Comparison of ENCODE assay signal across 20 cellular contexts in genomic region chr5:14359069-14360043, GRCh38.
DNase-seq lines count a peak whose midpoint lies in the region; ATAC-seq, FAIRE-seq and TF ChIP-seq lines count a peak whose summit lies in the region.
"Had no signal": no experiment of that assay in that cellular context is flagged by ENCODE, and none has a peak within 500 bp of the region (broad histone marks: within the 10 kb centered on the region; RNA-seq: fewer than 3 reads in every experiment).

No MANE protein-coding gene starts in this region.

- DNase-seq in activated CD8-positive, alpha-beta memory T cell treated with anti-CD3 and anti-CD28 coated beads, Interleukin-2, amount 10 ng/mL, durations not matched to agents 7 days and 5 days = no peak
- DNase-seq in activated CD8-positive, alpha-beta memory T cell treated with anti-CD3 and anti-CD28 coated beads, Interleukin-2, amount 50 U/mL, for 48 hours = no peak
- DNase-seq in cerebellar cortex (ENCODE audit: low spot score) (peak; percentile 60), HepG2 (ENCODE audit: low spot score) (no peak), upper lobe of right lung (no peak), hippocampal formation (lab: John Stamatoyannopoulos, UW) (no peak)
- DNase-seq: CD8-positive, alpha-beta memory T cell; GF-D8; KBM-7; MV-4-11; NCI-H1930; OCI-M1; SHP77 treated with DMSO at 0.1 percent for 48 hours had no signal

- no peak overlapping the region for H3K4me3 Mint-ChIP-seq in activated CD8-positive, alpha-beta memory T cell treated with anti-CD3 and anti-CD28 coated beads, Interleukin-2, amount 10 ng/mL, durations not matched to agents 7 days and 5 days

- H3K27me3 Mint-ChIP-seq in activated CD8-positive, alpha-beta memory T cell treated with anti-CD3 and anti-CD28 coated beads, Interleukin-2, amount 10 ng/mL, durations not matched to agents 7 days and 5 days = peaks cover 5% of the 10 kb centered on the region

- POLR2A ChIA-PET in HepG2 (lab: Yijun Ruan, JAX) = no interaction called here

- peak overlapping the region; percentile 38 for H3K27ac Mint-ChIP-seq in activated CD8-positive, alpha-beta memory T cell treated with anti-CD3 and anti-CD28 coated beads, Interleukin-2, amount 10 ng/mL, durations not matched to agents 7 days and 5 days
- H3K27ac Mint-ChIP-seq: CD8-positive, alpha-beta memory T cell had no signal

- H3K27ac ChIP-seq in HepG2 (ENCODE audit: extremely low read length, insufficient read depth, low read length) (no peak overlapping the region), upper lobe of right lung (no peak overlapping the region)
- H3K27ac ChIP-seq: 22Rv1 had no signal

- H3K4me1 ChIP-seq in HepG2 (ENCODE audit: insufficient read depth, low read length) = no peaks in the 10 kb centered on the region
- peaks cover 3% of the 10 kb centered on the region for H3K4me1 ChIP-seq in upper lobe of right lung

- no peak overlapping the region for H3K4me2 ChIP-seq in HepG2 (ENCODE audit: low read depth, low read length)

- H3K36me3 ChIP-seq in HepG2 (replicated peaks in 1 of 2; ENCODE audit: control insufficient read depth in 1 of 2, insufficient read depth in 2 of 2, low read length in 2 of 2) (peaks cover 22 to 50% of the 10 kb centered on the region in 2 experiments), upper lobe of right lung (peaks cover 55% of the 10 kb centered on the region)

- H3K27me3 ChIP-seq in HepG2 (ENCODE audit: control insufficient read depth in 1 of 2, insufficient read depth in 2 of 2, low read length in 2 of 2) (no peaks in the 10 kb centered on the region), upper lobe of right lung (no peaks in the 10 kb centered on the region)
- H3K27me3 ChIP-seq: BLaER1 treated with 17β-estradiol and CSF1 and Interleukin-3, amounts not matched to agents 10 nM and 100 nM had no signal

- BruUV-seq in HepG2 (replicated peaks; lab: Mats Ljungman, UMichigan) = no TSS peak

- 93% methylated on average over 27 of the region's 27 CpGs for WGBS in HepG2 (ENCODE audit: low lambda C conversion rate)

- peaks cover 4% of the 10 kb centered on the region for H4K20me1 ChIP-seq in HepG2 (ENCODE audit: insufficient read depth, low read length)

- no peaks in the 10 kb centered on the region for H3K9me3 ChIP-seq in HepG2 (ENCODE audit: low read length)
- no peaks in the 10 kb centered on the region for H3K9me3 ChIP-seq in upper lobe of right lung
- H3K9me3 ChIP-seq: BLaER1 treated with 17β-estradiol and CSF1 and Interleukin-3, amounts not matched to agents 10 nM and 100 nM had no signal

- TF ChIP-seq POLR2A in HepG2 (IDR thresholded peaks at IDR 0.05; ENCODE audit: insufficient read depth in 1 of 2, low read depth in 2 of 2, low read length in 2 of 2) (no peak), GM18505 (IDR thresholded peaks at IDR 0.05; ENCODE audit: borderline replicate concordance, extremely low read depth, insufficient read depth, insufficient read length) (no peak)

- CTCF ChIA-PET in activated CD8-positive, alpha-beta memory T cell treated with anti-CD3 and anti-CD28 coated beads, Interleukin-2, amount 10 ng/mL, durations not matched to agents 7 days and 5 days (lab: Charles Lee) = interaction anchor here (0.6 to 3.5 kb wide), 2 partner anchors 279 to 289 kb away, joined by 3 to 30 read pairs; no protein-coding TSS in a partner anchor
- CTCF ChIA-PET in HepG2 (lab: Yijun Ruan, JAX; ENCODE audit: low intra/inter-chr PET ratio, low total read pairs) = no interaction called here

- TF ChIP-seq EP300 in HepG2 (IDR thresholded peaks at IDR 0.05; ENCODE audit: low read depth in 2 of 2, low read length in 2 of 2) (no peak), HepG2 (CRISPR knock-in tag; IDR thresholded peaks at IDR 0.05; ENCODE audit: borderline replicate concordance) (no peak)

- in situ Hi-C loops in HepG2 (cut with HindIII; ENCODE audit: extremely low pct_ligation_motif_present, low pct_unique_long_range_greater_than_20kb) = no loop called here

- no peak overlapping the region for H2AFZ ChIP-seq in HepG2 (ENCODE audit: low read length)

- H3K4me1 Mint-ChIP-seq in activated CD8-positive, alpha-beta memory T cell treated with anti-CD3 and anti-CD28 coated beads, Interleukin-2, amount 10 ng/mL, durations not matched to agents 7 days and 5 days = peaks cover 18% of the 10 kb centered on the region

- H3K79me2 ChIP-seq in HepG2 (ENCODE audit: insufficient read depth, low read length) = no peaks in the 10 kb centered on the region

- intact Hi-C loops in HepG2 (cut with micrococcal nuclease; ENCODE audit: unreplicated experiment) = no loop called here
- intact Hi-C loops in upper lobe of right lung (cut with DNase I) = no loop called here

- no peak for ATAC-seq in activated CD8-positive, alpha-beta memory T cell treated with anti-CD3 and anti-CD28 coated beads, Interleukin-2, amount 10 ng/mL, durations not matched to agents 7 days and 5 days
- ATAC-seq in HepG2 (no peak), upper lobe of right lung (peak; percentile 8), GM18505 (IDR thresholded peaks at IDR 0.05; ENCODE audit: unreplicated experiment) (no peak), GM18517 (IDR thresholded peaks at IDR 0.05; ENCODE audit: unreplicated experiment) (no peak)
- ATAC-seq: HCT116 had no signal

- H3K4me3 ChIP-seq in HepG2 (replicated peaks in 1 of 3; ENCODE audit: insufficient read depth in 1 of 3, low read depth in 2 of 3, low read length in 3 of 3) (no peak overlapping the region), upper lobe of right lung (no peak overlapping the region)
- H3K4me3 ChIP-seq: BLaER1 treated with 17β-estradiol and CSF1 and Interleukin-3, amounts not matched to agents 10 nM and 100 nM had no signal

- FAIRE-seq in HepG2 (lab: Jason Lieb, UNC) = no peak
- FAIRE-seq: GM12891, GM19239 had no signal

- no peaks in the 10 kb centered on the region for H3K9me3 Mint-ChIP-seq in activated CD8-positive, alpha-beta memory T cell treated with anti-CD3 and anti-CD28 coated beads, Interleukin-2, amount 10 ng/mL, durations not matched to agents 7 days and 5 days (ENCODE audit: low read depth)
- H3K9me3 Mint-ChIP-seq: CD8-positive, alpha-beta memory T cell had no signal

- H3K9ac ChIP-seq in HepG2 (ENCODE audit: insufficient read depth, low read depth, low read length) = no peak overlapping the region
- H3K9ac ChIP-seq: BLaER1 treated with 17β-estradiol and CSF1 and Interleukin-3, amounts not matched to agents 10 nM and 100 nM had no signal

- no peak for TF ChIP-seq RAD21 in HepG2 (CRISPR knock-in tag; IDR thresholded peaks at IDR 0.05)

- TF ChIP-seq CTCF in HepG2 (CRISPR knock-in tag; IDR thresholded peaks at IDR 0.05) = no peak
- TF ChIP-seq CTCF in upper lobe of right lung (IDR thresholded peaks at IDR 0.05) = no peak

- H3K36me3 Mint-ChIP-seq in activated CD8-positive, alpha-beta memory T cell treated with anti-CD3 and anti-CD28 coated beads, Interleukin-2, amount 10 ng/mL, durations not matched to agents 7 days and 5 days = no peaks in the 10 kb centered on the region
- H3K36me3 Mint-ChIP-seq: CD8-positive, alpha-beta memory T cell had no signal

TF ChIP-seq in HepG2, 621 proteins besides CTCF, POLR2A, EP300 and RAD21:
- TF ChIP-seq ZNF703 (CRISPR knock-in tag; IDR thresholded peaks at IDR 0.05; ENCODE audit: borderline replicate concordance) = no peak
- peak; percentile 29 for TF ChIP-seq AGO2 (optimal IDR thresholded peaks at IDR 0.05; ENCODE audit: low read depth, low read length)
- no peak for TF ChIP-seq ZNF784 (CRISPR knock-in tag; IDR thresholded peaks at IDR 0.05; ENCODE audit: borderline replicate concordance)
- TF ChIP-seq NR1H2 (CRISPR knock-in tag; IDR thresholded peaks at IDR 0.05; ENCODE audit: borderline replicate concordance, low read depth) = no peak
- no peak for TF ChIP-seq NFKBIZ (CRISPR knock-in tag; IDR thresholded peaks at IDR 0.05)
- no peak for TF ChIP-seq PRDM4 (CRISPR knock-in tag; IDR thresholded peaks at IDR 0.05; ENCODE audit: borderline replicate concordance)
- no peak for TF ChIP-seq GMEB1 (CRISPR knock-in tag; IDR thresholded peaks at IDR 0.05; ENCODE audit: borderline replicate concordance)
- TF ChIP-seq HOXA3 (CRISPR knock-in tag; IDR thresholded peaks at IDR 0.05) = no peak
- no peak for TF ChIP-seq U2AF1 (optimal IDR thresholded peaks at IDR 0.05; ENCODE audit: low read depth, low read length)
